ENCODE assay signal across 14 cellular contexts in genomic region chr12:120090626-120091295, GRCh38. TPM values are rescaled to one million over a fixed set of nuclear protein-coding genes. Genes with fewer than 3 reads are reported as not detected.
DNase-seq lines count a peak whose midpoint lies in the region; ATAC-seq and TF ChIP-seq lines count a peak whose summit lies in the region.
"Had no signal": no experiment of that assay in that cellular context is flagged by ENCODE, and none has a peak within 500 bp of the region (broad histone marks: within the 10 kb centered on the region; RNA-seq: fewer than 3 reads in every experiment).

No MANE protein-coding gene starts in this region.

- intact Hi-C loops in Right ventricle myocardium inferior (cut with DNase I) (no loop called here), heart right ventricle (cut with DNase I) (no loop called here), aorta (cut with DNase I) (no loop called here), upper lobe of right lung (cut with DNase I) (no loop called here)

- no peak overlapping the region for H3K27ac ChIP-seq in heart right ventricle
- peak overlapping the region; percentile 22 for H3K27ac ChIP-seq in HUES48 (ENCODE audit: low read depth, low read length)
- peak overlapping the region; percentile 53 for H3K27ac ChIP-seq in endodermal cell (ENCODE audit: low read depth, low read length)
- no peak overlapping the region for H3K27ac ChIP-seq in aorta (ENCODE audit: low read depth in 1 of 2, low read length in 2 of 2)
- no peak overlapping the region for H3K27ac ChIP-seq in upper lobe of right lung
- no peak overlapping the region for H3K27ac ChIP-seq in mesendoderm (ENCODE audit: low read depth, low read length)
- H3K27ac ChIP-seq: testis had no signal

- no peak overlapping the region for H2BK120ac ChIP-seq in mesendoderm (ENCODE audit: low read depth, low read length)

- H3K23ac ChIP-seq in mesendoderm (ENCODE audit: low read length), result no peak overlapping the region

- H3K4me3 Mint-ChIP-seq in endodermal cell, result no peak overlapping the region

- no peak overlapping the region for H3K18ac ChIP-seq in mesendoderm (ENCODE audit: low read length)

- H3K4me2 ChIP-seq in mesendoderm (ENCODE audit: low read length), result no peak overlapping the region

- H3K56ac ChIP-seq in mesendoderm (ENCODE audit: low read length), result no peak overlapping the region

- H3K4me3 ChIP-seq in heart right ventricle, result no peak overlapping the region
- H3K4me3 ChIP-seq in HUES48 (ENCODE audit: low read depth, low read length), result no peak overlapping the region
- no peak overlapping the region for H3K4me3 ChIP-seq in endodermal cell (ENCODE audit: low read length)
- H3K4me3 ChIP-seq in aorta (ENCODE audit: low read length in 2 of 2), result no peak overlapping the region
- no peak overlapping the region for H3K4me3 ChIP-seq in upper lobe of right lung
- H3K4me3 ChIP-seq in mesendoderm (ENCODE audit: low read length), result no peak overlapping the region
- H3K4me3 ChIP-seq: testis had no signal

- no peak overlapping the region for H2AK5ac ChIP-seq in mesendoderm (ENCODE audit: low read length)

- H3K9me3 ChIP-seq in heart right ventricle (no peaks in the 10 kb centered on the region), HUES48 (ENCODE audit: control insufficient read depth, insufficient read depth, low read length) (no peaks in the 10 kb centered on the region), endodermal cell (ENCODE audit: control insufficient read depth, low read length) (no peaks in the 10 kb centered on the region), aorta (ENCODE audit: control insufficient read depth, low read length) (no peaks in the 10 kb centered on the region), upper lobe of right lung (no peaks in the 10 kb centered on the region)
- H3K9me3 ChIP-seq: testis had no signal

- no peak overlapping the region for H4K8ac ChIP-seq in mesendoderm (ENCODE audit: low read depth, low read length)

- peaks cover 12% of the 10 kb centered on the region for H3K36me3 Mint-ChIP-seq in endodermal cell (ENCODE audit: low read depth)

- H4K5ac ChIP-seq in mesendoderm (ENCODE audit: low read length), result no peak overlapping the region

- H3K27me3 Mint-ChIP-seq in endodermal cell (ENCODE audit: insufficient read depth), result no peaks in the 10 kb centered on the region

- DNase-seq in Right ventricle myocardium inferior (ENCODE audit: missing footprints), result peak; percentile 64
- DNase-seq in heart right ventricle, result no peak
- no peak for DNase-seq in endodermal cell
- DNase-seq in aorta, result peak; percentile 40 to 69
- DNase-seq in upper lobe of right lung, result no peak
- no peak for DNase-seq in mesendoderm
- DNase-seq: activated CD4-positive, alpha-beta T cell treated with anti-CD3 and anti-CD28 coated beads, Interleukin-2, amount 50 U/mL, for 48 hours; activated T-cell treated with anti-CD3 and anti-CD28 coated beads, Interleukin-2, amount 50 U/mL, for 48 hours; NCI-H1092; NCI-H345; testis had no signal

- H3K36me3 ChIP-seq in heart right ventricle, result peaks cover 0 to 48% (median 0%) of the 10 kb centered on the region in 9 donors
- peaks cover 9% of the 10 kb centered on the region for H3K36me3 ChIP-seq in HUES48 (ENCODE audit: control insufficient read depth, insufficient read depth, low read length)
- peaks cover 5% of the 10 kb centered on the region for H3K36me3 ChIP-seq in endodermal cell (ENCODE audit: control insufficient read depth, insufficient read depth, low read length)
- no peaks in the 10 kb centered on the region for H3K36me3 ChIP-seq in aorta (ENCODE audit: control insufficient read depth in 1 of 2, insufficient read depth in 2 of 2, low read length in 1 of 2)
- peaks cover 18% of the 10 kb centered on the region for H3K36me3 ChIP-seq in upper lobe of right lung
- no peaks in the 10 kb centered on the region for H3K36me3 ChIP-seq in mesendoderm (ENCODE audit: control insufficient read depth, insufficient read depth, low read length)

- peaks cover 16% of the 10 kb centered on the region for H3K4me1 Mint-ChIP-seq in endodermal cell

- no peak overlapping the region for H2BK5ac ChIP-seq in mesendoderm (ENCODE audit: low read length)

- H3K9ac ChIP-seq in HUES48 (ENCODE audit: low read depth, low read length), result no peak overlapping the region
- H3K9ac ChIP-seq in endodermal cell (ENCODE audit: extremely low read depth, low read length, poor library complexity, severe bottlenecking), result no peak overlapping the region
- no peak overlapping the region for H3K9ac ChIP-seq in mesendoderm (ENCODE audit: low read length)

- peak overlapping the region; percentile 39 for H3K27ac Mint-ChIP-seq in endodermal cell

- H3K4me1 ChIP-seq in heart right ventricle (peaks cover 2 to 23% (median 13%) of the 10 kb centered on the region in 9 donors), HUES48 (ENCODE audit: control insufficient read depth, insufficient read depth, low read length) (peaks cover 37% of the 10 kb centered on the region), endodermal cell (ENCODE audit: control insufficient read depth, insufficient read depth, low read length) (peaks cover 5% of the 10 kb centered on the region), aorta (ENCODE audit: control insufficient read depth in 1 of 2, insufficient read depth in 2 of 2, low read length in 2 of 2) (no peaks in the 10 kb centered on the region), upper lobe of right lung (peaks cover 5% of the 10 kb centered on the region), mesendoderm (ENCODE audit: control insufficient read depth, low read depth, low read length) (peaks cover 2% of the 10 kb centered on the region)

- TF ChIP-seq CTCF in heart right ventricle (IDR thresholded peaks at IDR 0.05), result no peak
- no peak for TF ChIP-seq CTCF in endodermal cell (conservative IDR thresholded peaks at IDR 0.05)
- no peak for TF ChIP-seq CTCF in upper lobe of right lung (IDR thresholded peaks at IDR 0.05)

- no peaks in the 10 kb centered on the region for H3K79me1 ChIP-seq in mesendoderm (ENCODE audit: low read length)

- 85 to 90% methylated on average over 19 of the region's 19 CpGs for WGBS in heart right ventricle, 2 donors
- 92 to 93% methylated on average over 14 to 19 of the region's 19 CpGs for WGBS in endodermal cell (ENCODE audit: insufficient coverage in 1 of 2, insufficient read length in 1 of 2), 2 experiments
- 83% methylated on average over 19 of the region's 19 CpGs for WGBS in aorta, 2 donors
- no CpG with 5 or more reads among the region's 19 CpGs for whole genome bisulfite sequencing in mesendoderm (ENCODE audit: extremely low coverage, insufficient coverage, low lambda C conversion rate)

- H3K9me3 Mint-ChIP-seq in endodermal cell, result no peaks in the 10 kb centered on the region

- H3K27me3 ChIP-seq in heart right ventricle (no peaks in the 10 kb centered on the region), HUES48 (ENCODE audit: control insufficient read depth, insufficient read depth, low read length) (no peaks in the 10 kb centered on the region), endodermal cell (ENCODE audit: control insufficient read depth, insufficient read depth, low read length, poor library complexity, severe bottlenecking) (no peaks in the 10 kb centered on the region), aorta (ENCODE audit: control insufficient read depth in 1 of 2, insufficient read depth in 2 of 2, low read length in 1 of 2) (no peaks in the 10 kb centered on the region), upper lobe of right lung (no peaks in the 10 kb centered on the region), mesendoderm (ENCODE audit: insufficient read depth, low read length, poor library complexity) (no peaks in the 10 kb centered on the region)
- H3K27me3 ChIP-seq: testis had no signal

- H3K79me2 ChIP-seq in mesendoderm (ENCODE audit: control insufficient read depth, insufficient read depth, low read length), result no peaks in the 10 kb centered on the region

- no peak overlapping the region for H3K4ac ChIP-seq in mesendoderm (ENCODE audit: low read depth, low read length)

- ATAC-seq in Right ventricle myocardium inferior (no peak), heart right ventricle (no peak), aorta (ENCODE audit: low FRiP score) (no peak), upper lobe of right lung (no peak), HG02852 (IDR thresholded peaks at IDR 0.05; ENCODE audit: unreplicated experiment) (no peak)
- ATAC-seq: HCT116 had no signal

- H2BK15ac ChIP-seq in mesendoderm (replicated peaks; ENCODE audit: low read depth), result no peak overlapping the region

RNA-seq across cellular contexts. Expression of gene RAB35, which starts 25.8 kb away (rescaled TPM):
- 25.6 TPM for total RNA-seq in Right ventricle myocardium inferior
- total RNA-seq in heart right ventricle, result 10 to 100 TPM; 15.4 to 33.6 (median 24.3) TPM
- 10 to 100 TPM; 13.3 to 24.1 TPM for polyA plus RNA-seq in heart right ventricle
- 10 to 100 TPM; 32.4 to 36.6 TPM for total RNA-seq in endodermal cell
- 25.7 TPM for polyA plus RNA-seq in endodermal cell (2013, experiment 1 of 2)
- polyA plus RNA-seq in endodermal cell (2013, experiment 2 of 2), result 28.0 TPM
- 10 to 100 TPM; 47.4 to 52.6 TPM for total RNA-seq in aorta
- 10 to 100 TPM; 15.7 to 23.7 TPM for polyA plus RNA-seq in aorta
- 58.7 TPM for total RNA-seq in upper lobe of right lung
- polyA plus RNA-seq in mesendoderm (2013, experiment 1 of 2), result 40.3 TPM
- polyA plus RNA-seq in mesendoderm (2013, experiment 2 of 2), result 43.3 TPM

Comparison
In these comparisons a context has a peak if more than half of its experiments do, and no peak if none do; other contexts are left out.
1. DNase-seq: peak in Right ventricle myocardium inferior (single experiment) and aorta (2 of 2); none in heart right ventricle (0 of 2), endodermal cell (single experiment), upper lobe of right lung (single experiment) and mesendoderm (single experiment).
2. H3K27ac ChIP-seq: peak in HUES48 (single experiment) and endodermal cell (single experiment); none in heart right ventricle (0 of 10), aorta (0 of 2), upper lobe of right lung (single experiment) and mesendoderm (single experiment).